ENCODE assay signal across 23 cellular contexts in genomic region chr15:57518779-57519410, GRCh38.
DNase-seq lines count a peak whose midpoint lies in the region; ATAC-seq and TF ChIP-seq lines count a peak whose summit lies in the region.
"Had no signal": no experiment of that assay in that cellular context is flagged by ENCODE, and none has a peak within 500 bp of the region (broad histone marks: within the 10 kb centered on the region; RNA-seq: fewer than 3 reads in every experiment).

No MANE protein-coding gene starts in this region.

- ATAC-seq in SK-N-SH treated with all-trans-retinoic acid at 6 μM for 48 hours (peak; percentile 84), left lung (peak; percentile 85)
- ATAC-seq: HCT116, Panc1 had no signal

- H3K9me3 Mint-ChIP-seq in nephron progenitor cell (no peaks in the 10 kb centered on the region), type B pancreatic cell (no peaks in the 10 kb centered on the region)

- H3K4me1 Mint-ChIP-seq in nephron progenitor cell (peaks cover 45% of the 10 kb centered on the region), type B pancreatic cell (ENCODE audit: unreplicated experiment) (peaks cover 24% of the 10 kb centered on the region)
- H3K4me1 Mint-ChIP-seq: CD14-positive monocyte had no signal

- H3K27ac Mint-ChIP-seq in nephron progenitor cell (peak overlapping the region; percentile 50), type B pancreatic cell (peak overlapping the region; percentile 22)
- H3K27ac Mint-ChIP-seq: CD14-positive monocyte had no signal

- DNase-seq in SK-N-SH (no peak), left lung (peak in 1 of 2 donors; percentile 51), nephron progenitor cell (no peak), type B pancreatic cell (ENCODE audit: extremely low spot score, unreplicated experiment) (no peak), NCI-H146 treated with DMSO at 0.1 percent for 48 hours (lab: John Stamatoyannopoulos, UW; ENCODE audit: unreplicated experiment) (no peak), CD1c-positive myeloid dendritic cell (ENCODE audit: extremely low spot score) (no peak), SW480 (ENCODE audit: low spot score) (no peak)
- DNase-seq: BE2C, Calu3, Kasumi-1, NCI-H1105 treated with DMSO at 0.1 percent for 48 hours, NCI-H146, NCI-H2029, NCI-H2227 treated with DMSO at 0.1 percent for 48 hours, NCI-H526 treated with DMSO at 0.1 percent for 48 hours, SHP77 treated with DMSO at 0.1 percent for 48 hours had no signal

- no peaks in the 10 kb centered on the region for H4K20me1 ChIP-seq in SK-N-SH (ENCODE audit: insufficient read depth)

- H3K9ac ChIP-seq in SK-N-SH = no peak overlapping the region

- H3K36me3 ChIP-seq in SK-N-SH (replicated peaks in 1 of 2; ENCODE audit: control insufficient read depth in 1 of 2, insufficient read depth in 2 of 2, low read length in 1 of 2) = no peaks in the 10 kb centered on the region
- H3K36me3 ChIP-seq in left lung = no peaks in the 10 kb centered on the region
- H3K36me3 ChIP-seq: BE2C had no signal

- no peaks in the 10 kb centered on the region for H3K9me2 ChIP-seq in SK-N-SH

- H3K4me3 ChIP-seq in SK-N-SH (ENCODE audit: low read depth in 2 of 2, low read length in 1 of 2) = no peak overlapping the region
- H3K4me3 ChIP-seq in left lung = no peak overlapping the region

- H3F3A ChIP-seq in SK-N-SH (replicated peaks; ENCODE audit: insufficient read depth) = no peaks in the 10 kb centered on the region

- peaks cover 4% of the 10 kb centered on the region for H3K27me3 Mint-ChIP-seq in nephron progenitor cell (ENCODE audit: low read depth, poor library complexity)
- H3K27me3 Mint-ChIP-seq in type B pancreatic cell = no peaks in the 10 kb centered on the region

- H3K4me3 Mint-ChIP-seq in nephron progenitor cell (no peak overlapping the region), type B pancreatic cell (no peak overlapping the region)
- H3K4me3 Mint-ChIP-seq: CD14-positive monocyte had no signal

- CTCF ChIA-PET in SK-N-SH (lab: Yijun Ruan, JAX) = interaction anchor here (1.2 to 14.5 kb wide), 4 partner anchors 10 to 177 kb away, joined by 3 to 447 read pairs (median 26); no protein-coding TSS in a partner anchor

- H3K79me2 ChIP-seq in SK-N-SH (ENCODE audit: insufficient read depth) = no peaks in the 10 kb centered on the region

- H3K4me2 ChIP-seq in SK-N-SH = no peak overlapping the region

- POLR2A ChIA-PET in SK-N-SH (lab: Yijun Ruan, JAX) = no interaction called here

- intact Hi-C loops in left lung (cut with DNase I) = no loop called here

- no peaks in the 10 kb centered on the region for H3K36me3 Mint-ChIP-seq in nephron progenitor cell (ENCODE audit: low read depth)
- H3K36me3 Mint-ChIP-seq in type B pancreatic cell = no peaks in the 10 kb centered on the region
- H3K36me3 Mint-ChIP-seq: CD14-positive monocyte had no signal

- H3K27ac ChIP-seq in SK-N-SH (ENCODE audit: low read depth in 2 of 2, low read length in 1 of 2) = no peak overlapping the region
- peak overlapping the region; percentile 48 to 57 for H3K27ac ChIP-seq in left lung
- H3K27ac ChIP-seq: 22Rv1, HL-60, RWPE1 had no signal

- TF ChIP-seq EP300 in SK-N-SH (IDR thresholded peaks at IDR 0.05; ENCODE audit: borderline replicate concordance in 1 of 2, low read depth in 1 of 2, low read length in 1 of 2) = no peak

- no peaks in the 10 kb centered on the region for H3K9me3 ChIP-seq in SK-N-SH
- H3K9me3 ChIP-seq in left lung = no peaks in the 10 kb centered on the region
- H3K9me3 ChIP-seq: BE2C had no signal

- H3K27me3 ChIP-seq in SK-N-SH (ENCODE audit: insufficient read depth) = no peaks in the 10 kb centered on the region
- H3K27me3 ChIP-seq in left lung = no peaks in the 10 kb centered on the region
- H3K27me3 ChIP-seq: BE2C had no signal

- no peak overlapping the region for H2AFZ ChIP-seq in SK-N-SH (ENCODE audit: low read depth)

- WGBS in SK-N-SH (ENCODE audit: low lambda C conversion rate) = 85% methylated on average over 13 of the region's 13 CpGs

- H3K4me1 ChIP-seq in SK-N-SH (ENCODE audit: control insufficient read depth in 1 of 2, insufficient read depth in 2 of 2, low read depth in 1 of 2, low read length in 1 of 2) (peaks cover 0 to 10% of the 10 kb centered on the region in 2 experiments; a peak in 1 of 4 replicates), left lung (peaks cover 6 to 20% of the 10 kb centered on the region in 2 donors)
- H3K4me1 ChIP-seq: BE2C had no signal

- no peak for TF ChIP-seq CTCF in SK-N-SH (IDR thresholded peaks at IDR 0.05)
- no peak for TF ChIP-seq CTCF in left lung (IDR thresholded peaks at IDR 0.05)
- no peak for TF ChIP-seq CTCF in nephron progenitor cell (IDR thresholded peaks at IDR 0.05)
- TF ChIP-seq CTCF in type B pancreatic cell (conservative IDR thresholded peaks at IDR 0.05) = no peak

- TF ChIP-seq RAD21 in SK-N-SH (IDR thresholded peaks at IDR 0.05; ENCODE audit: low read length) = no peak

TF ChIP-seq in SK-N-SH treated with all-trans-retinoic acid at 6 μM for 48 hours, 23 proteins besides CTCF, POLR2A, EP300 and RAD21 (continues in another document):
- no peak for TF ChIP-seq OSR1 (CRISPR knock-in tag; IDR thresholded peaks at IDR 0.05)
- no peak for TF ChIP-seq SNAI2 (CRISPR knock-in tag; IDR thresholded peaks at IDR 0.05)
- no peak for TF ChIP-seq ZC3H10 (CRISPR knock-in tag; IDR thresholded peaks at IDR 0.05)
- no peak for TF ChIP-seq ZFP3 (CRISPR knock-in tag; IDR thresholded peaks at IDR 0.05)
- TF ChIP-seq, protein P1, sequence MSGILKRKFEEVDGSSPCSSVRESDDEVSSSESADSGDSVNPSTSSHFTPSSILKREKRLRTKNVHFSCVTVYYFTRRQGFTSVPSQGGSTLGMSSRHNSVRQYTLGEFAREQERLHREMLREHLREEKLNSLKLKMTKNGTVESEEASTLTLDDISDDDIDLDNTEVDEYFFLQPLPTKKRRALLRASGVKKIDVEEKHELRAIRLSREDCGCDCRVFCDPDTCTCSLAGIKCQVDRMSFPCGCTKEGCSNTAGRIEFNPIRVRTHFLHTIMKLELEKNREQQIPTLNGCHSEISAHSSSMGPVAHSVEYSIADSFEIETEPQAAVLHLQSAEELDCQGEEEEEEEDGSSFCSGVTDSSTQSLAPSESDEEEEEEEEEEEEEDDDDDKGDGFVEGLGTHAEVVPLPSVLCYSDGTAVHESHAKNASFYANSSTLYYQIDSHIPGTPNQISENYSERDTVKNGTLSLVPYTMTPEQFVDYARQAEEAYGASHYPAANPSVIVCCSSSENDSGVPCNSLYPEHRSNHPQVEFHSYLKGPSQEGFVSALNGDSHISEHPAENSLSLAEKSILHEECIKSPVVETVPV (CRISPR knock-in tag; IDR thresholded peaks at IDR 0.05) = no peak
- TF ChIP-seq PATZ1 (CRISPR knock-in tag; IDR thresholded peaks at IDR 0.05; ENCODE audit: borderline replicate concordance) = no peak
- no peak for TF ChIP-seq RARB (CRISPR knock-in tag; IDR thresholded peaks at IDR 0.05)
- TF ChIP-seq ZNF565 (CRISPR knock-in tag; conservative IDR thresholded peaks at IDR 0.05; ENCODE audit: low read depth) = no peak

TF ChIP-seq in SK-N-SH, 30 proteins besides CTCF, POLR2A, EP300 and RAD21:
- TF ChIP-seq MXI1 (IDR thresholded peaks at IDR 0.05; ENCODE audit: low read depth, low read length) (no peak), SIN3A (IDR thresholded peaks at IDR 0.05; ENCODE audit: borderline replicate concordance, low read depth, low read length) (no peak), USF1 (IDR thresholded peaks at IDR 0.05; ENCODE audit: borderline replicate concordance, low read depth) (no peak), SMC3 (IDR thresholded peaks at IDR 0.05; ENCODE audit: low read depth, low read length) (no peak), MEF2A (IDR thresholded peaks at IDR 0.05; ENCODE audit: borderline replicate concordance, low read depth) (no peak), NRF1 (IDR thresholded peaks at IDR 0.05; ENCODE audit: low read depth, low read length) (no peak), POLR2AphosphoS5 (IDR thresholded peaks at IDR 0.05; ENCODE audit: low read depth, low read length) (no peak), YY1 (IDR thresholded peaks at IDR 0.05; ENCODE audit: low read depth) (no peak), FOXJ3 (CRISPR knock-in tag; IDR thresholded peaks at IDR 0.05) (no peak), EZH2phosphoT487 (IDR thresholded peaks at IDR 0.05; ENCODE audit: borderline replicate concordance, low read depth) (no peak), RXRA (IDR thresholded peaks at IDR 0.05; ENCODE audit: borderline replicate concordance, low read depth) (no peak), IRF3 (IDR thresholded peaks at IDR 0.05; ENCODE audit: low read depth, low read length) (no peak)
TF ChIP-seq in SK-N-SH: peak in this region for 0.

Comparison
In these comparisons a context has a peak if more than half of its experiments do, and no peak if none do; other contexts are left out.
1. H3K27ac ChIP-seq: peak in left lung (2 of 2); none in SK-N-SH (0 of 2).